1 cellular context compared by ENCODE assay signal in the genomic region with DNA sequence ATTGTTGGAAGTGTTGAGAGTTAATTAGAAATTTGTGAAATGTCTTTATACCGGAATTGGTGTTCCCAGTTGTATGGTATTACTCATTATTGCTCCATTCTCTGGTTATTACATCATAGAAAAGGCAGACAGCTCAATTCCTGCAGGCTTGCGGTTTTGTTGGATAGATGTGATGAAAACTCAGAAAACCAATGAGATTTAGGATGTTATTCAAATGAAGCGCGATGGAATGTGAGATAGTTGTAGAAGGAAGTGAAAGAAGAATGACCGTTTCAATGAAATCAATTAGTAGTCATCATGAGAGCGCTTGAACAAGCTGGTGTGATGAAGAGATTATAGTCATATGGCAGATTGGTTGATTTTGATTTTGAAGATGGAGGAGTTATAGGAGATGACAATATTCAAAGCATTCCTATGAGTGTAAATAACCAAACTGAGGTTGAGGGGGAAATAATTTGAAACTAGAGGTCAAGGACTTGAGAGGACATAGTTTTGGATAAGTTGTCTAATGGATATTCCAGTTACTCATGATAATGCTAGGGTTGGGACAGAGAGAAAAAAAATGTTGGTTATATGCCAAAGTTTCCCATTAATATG.
A peak's percentile ranks its signal among the peaks of the same experiment; 100 is the strongest.
TF ChIP-seq lines count a peak whose summit lies in the region.

No MANE protein-coding gene starts in this region.

TF ChIP-seq in GM12878, 131 proteins besides CTCF, POLR2A, EP300 and RAD21:
- TF ChIP-seq, protein P1, sequence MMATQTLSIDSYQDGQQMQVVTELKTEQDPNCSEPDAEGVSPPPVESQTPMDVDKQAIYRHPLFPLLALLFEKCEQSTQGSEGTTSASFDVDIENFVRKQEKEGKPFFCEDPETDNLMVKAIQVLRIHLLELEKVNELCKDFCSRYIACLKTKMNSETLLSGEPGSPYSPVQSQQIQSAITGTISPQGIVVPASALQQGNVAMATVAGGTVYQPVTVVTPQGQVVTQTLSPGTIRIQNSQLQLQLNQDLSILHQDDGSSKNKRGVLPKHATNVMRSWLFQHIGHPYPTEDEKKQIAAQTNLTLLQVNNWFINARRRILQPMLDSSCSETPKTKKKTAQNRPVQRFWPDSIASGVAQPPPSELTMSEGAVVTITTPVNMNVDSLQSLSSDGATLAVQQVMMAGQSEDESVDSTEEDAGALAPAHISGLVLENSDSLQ (IDR thresholded peaks at IDR 0.05), result no peak
- peak; percentile 61; the same call in 1 of the 2 replicates for TF ChIP-seq RUNX3 (IDR thresholded peaks at IDR 0.05; ENCODE audit: low read length)
- TF ChIP-seq, protein P2, sequence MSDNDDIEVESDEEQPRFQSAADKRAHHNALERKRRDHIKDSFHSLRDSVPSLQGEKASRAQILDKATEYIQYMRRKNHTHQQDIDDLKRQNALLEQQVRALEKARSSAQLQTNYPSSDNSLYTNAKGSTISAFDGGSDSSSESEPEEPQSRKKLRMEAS (IDR thresholded peaks at IDR 0.05; ENCODE audit: low read depth, low read length), result no peak
- peak; percentile 55 for TF ChIP-seq JUNB (IDR thresholded peaks at IDR 0.05)
- no peak for TF ChIP-seq TARDBP (IDR thresholded peaks at IDR 0.05; ENCODE audit: borderline replicate concordance)
TF ChIP-seq in GM12878: peak in this region for 2.
